Comparison of ENCODE assay signal across 10 cellular contexts in genomic region chr5:147482426-147483196, GRCh38. TPM values are rescaled to one million over a fixed set of nuclear protein-coding genes. Genes with fewer than 3 reads are reported as not detected.
DNase-seq lines count a peak whose midpoint lies in the region; ATAC-seq and TF ChIP-seq lines count a peak whose summit lies in the region.
"Had no signal": no experiment of that assay in that cellular context is flagged by ENCODE, and none has a peak within 500 bp of the region (broad histone marks: within the 10 kb centered on the region; RNA-seq: fewer than 3 reads in every experiment).

No MANE protein-coding gene starts in this region.

- no peaks in the 10 kb centered on the region for H4K20me1 ChIP-seq in GM23338 (replicated peaks; ENCODE audit: insufficient read depth)

- H3K27me3 ChIP-seq in GM23338 (ENCODE audit: insufficient read depth) (no peaks in the 10 kb centered on the region), rectal smooth muscle tissue (ENCODE audit: control insufficient read depth, insufficient read depth, low read length) (no peaks in the 10 kb centered on the region)
- H3K27me3 ChIP-seq: body of pancreas had no signal

- no peak overlapping the region for H3K27ac ChIP-seq in GM23338 (ENCODE audit: low read depth)
- peak overlapping the region; percentile 59 for H3K27ac ChIP-seq in rectal smooth muscle tissue (ENCODE audit: low read depth, low read length)

- no peak for TF ChIP-seq CTCF in GM23338 (conservative IDR thresholded peaks at IDR 0.05; ENCODE audit: low read depth in 2 of 2)

- H3K36me3 ChIP-seq in GM23338 (ENCODE audit: insufficient read depth) (no peaks in the 10 kb centered on the region), rectal smooth muscle tissue (ENCODE audit: control insufficient read depth, insufficient read depth, low read length) (no peaks in the 10 kb centered on the region)

- no peak overlapping the region for H3K4me3 Mint-ChIP-seq in GM23338

- H3K4me3 ChIP-seq in GM23338 (0 out of 2 replicates have a peak overlapping the region, but pooled peaks have one; percentile 1), rectal smooth muscle tissue (ENCODE audit: low read length) (no peak overlapping the region)
- H3K4me3 ChIP-seq: body of pancreas had no signal

- peak overlapping the region; percentile 31 for H3K4me2 ChIP-seq in GM23338

- H3K27me3 Mint-ChIP-seq in GM23338 (ENCODE audit: insufficient read depth, low read depth, poor library complexity), result no peaks in the 10 kb centered on the region

- H3K9me3 Mint-ChIP-seq in GM23338, result no peaks in the 10 kb centered on the region

- peaks cover 75% of the 10 kb centered on the region for H3K79me2 ChIP-seq in GM23338 (replicated peaks; ENCODE audit: insufficient read depth)

- no peaks in the 10 kb centered on the region for H3K9me2 ChIP-seq in GM23338 (ENCODE audit: insufficient read depth)

- ATAC-seq in GM23338, result no peak
- ATAC-seq in HG03571 (IDR thresholded peaks at IDR 0.05; ENCODE audit: unreplicated experiment), result no peak
- ATAC-seq in HG03469 (IDR thresholded peaks at IDR 0.05; ENCODE audit: unreplicated experiment), result no peak
- ATAC-seq: body of pancreas had no signal

- no peaks in the 10 kb centered on the region; the same call in none of the 2 replicates for H3F3A ChIP-seq in GM23338 (replicated peaks; ENCODE audit: low read depth)

- H3K9ac ChIP-seq in rectal smooth muscle tissue (ENCODE audit: low read length), result no peak overlapping the region

- no peak overlapping the region for H2AFZ ChIP-seq in GM23338

- H3K4me1 Mint-ChIP-seq in GM23338, result peaks cover 62% of the 10 kb centered on the region

- H3K36me3 Mint-ChIP-seq in GM23338 (ENCODE audit: low read depth), result no peaks in the 10 kb centered on the region

- DNase-seq in GM23338 (ENCODE audit: low spot score) (no peak), NOMO-1 (lab: John Stamatoyannopoulos, UW; ENCODE audit: unreplicated experiment in 2 of 2) (peak; percentile 18 to 76), fibroblast of gingiva (ENCODE audit: low read depth) (peak; percentile 30), HuH-7.5 (ENCODE audit: low spot score) (no peak), HUDEP-2 (lab: John Stamatoyannopoulos, UW; ENCODE audit: unreplicated experiment in 76 of 76) (no peak)
- DNase-seq: small intestine had no signal

- H3K4me1 ChIP-seq in GM23338 (ENCODE audit: insufficient read depth) (peaks cover 72% of the 10 kb centered on the region), rectal smooth muscle tissue (ENCODE audit: control insufficient read depth, insufficient read depth, low read length) (peaks cover 42% of the 10 kb centered on the region)
- H3K4me1 ChIP-seq: body of pancreas had no signal

- H3K27ac Mint-ChIP-seq in GM23338, result no peak overlapping the region; the same call in 1 of the 2 replicates

TF ChIP-seq in GM23338, 12 proteins besides CTCF, POLR2A, EP300 and RAD21 (continues in another document):
- TF ChIP-seq ETS1 (IDR thresholded peaks at IDR 0.05) (no peak), EZH2phosphoT487 (IDR thresholded peaks at IDR 0.05; ENCODE audit: unreplicated experiment) (no peak), ZNF114 (CRISPR knock-in tag; IDR thresholded peaks at IDR 0.05) (no peak), JUNB (IDR thresholded peaks at IDR 0.05; ENCODE audit: unreplicated experiment) (no peak), NANOG (IDR thresholded peaks at IDR 0.05; ENCODE audit: borderline replicate concordance) (no peak), STAT1 (IDR thresholded peaks at IDR 0.05; ENCODE audit: unreplicated experiment) (no peak), POLR2AphosphoS5 (IDR thresholded peaks at IDR 0.05; ENCODE audit: low read depth) (no peak), ZNF462 (CRISPR knock-in tag; IDR thresholded peaks at IDR 0.05) (no peak), EZH2 (IDR thresholded peaks at IDR 0.05; ENCODE audit: low read depth, unreplicated experiment) (no peak), CREB1 (CRISPR knock-in tag; IDR thresholded peaks at IDR 0.05; ENCODE audit: low read depth) (no peak)

RNA-seq across cellular contexts. Expression of gene DPYSL3, which starts 27.3 kb away (rescaled TPM):
- 440 and 455 TPM in 2 replicates for total RNA-seq in GM23338 (2014; rRNA removed; shearing (Covaris generic))
- 97.6 and 102 TPM in 2 replicates for polyA plus RNA-seq in GM23338 (2016; fragmentation: Nextera tagmentation; extraction: Ambion mirVana)

Comparison
In these comparisons a context has a peak if more than half of its experiments do, and no peak if none do; other contexts are left out.
1. DNase-seq: peak in NOMO-1 (2 of 2) and fibroblast of gingiva (single experiment); none in GM23338 (single experiment), HuH-7.5 (single experiment) and HUDEP-2 (0 of 76).